Comparison of ENCODE assay signal across 1 cellular context in the genomic region with DNA sequence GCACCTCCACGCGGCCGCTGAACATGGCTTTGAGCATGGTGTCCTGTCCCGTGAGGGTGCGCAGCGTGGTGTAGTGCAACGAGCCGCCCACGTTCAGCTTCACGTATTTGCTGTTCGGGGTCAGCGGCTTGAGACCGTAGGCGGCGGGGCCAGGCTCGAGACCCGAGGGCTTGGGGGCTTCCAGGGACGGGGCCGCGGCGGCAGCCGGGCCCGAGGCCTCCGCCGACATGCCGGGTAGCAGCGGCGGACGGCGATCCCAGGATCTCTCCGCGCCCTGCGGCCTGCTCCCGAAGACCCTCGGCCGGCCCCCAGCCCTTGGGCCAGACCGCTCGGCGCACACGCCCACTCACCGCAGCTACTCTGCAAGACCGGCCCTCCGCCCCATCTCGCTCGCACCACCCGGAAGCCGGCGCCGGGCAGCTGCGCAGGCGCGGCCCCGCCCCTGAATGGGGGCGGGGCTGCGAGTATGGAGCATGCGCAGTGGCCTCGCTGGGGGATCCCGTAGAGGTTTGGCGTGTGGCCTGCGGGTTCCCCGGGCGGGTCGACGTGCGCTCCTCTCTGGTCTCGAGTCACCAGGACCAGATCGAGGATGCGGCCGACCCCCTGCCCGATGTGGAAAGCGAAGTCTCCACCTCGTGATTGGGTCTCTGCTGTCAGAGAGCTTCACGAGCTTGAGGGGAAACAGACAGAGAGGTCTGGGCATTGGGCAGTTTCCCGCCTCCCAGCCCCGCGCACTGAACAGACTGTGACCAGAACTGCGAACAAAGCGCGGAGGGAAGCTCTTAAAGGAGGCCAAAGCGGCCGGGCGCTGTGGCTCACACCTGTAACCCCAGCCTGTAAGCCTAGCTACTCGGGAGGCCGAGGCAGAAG.
TF ChIP-seq lines count a peak whose summit lies in the region.

Gene KCTD13 (minus strand): TSS at position 422 of the 870 bp plus-strand sequence. CDS start 193 bp downstream, at position 229.

TF ChIP-seq in HepG2, 621 proteins besides CTCF, POLR2A, EP300 and RAD21 (continued from another document and continues in another):
- no peak for TF ChIP-seq SNAPC5 (CRISPR knock-in tag; IDR thresholded peaks at IDR 0.05; ENCODE audit: borderline replicate concordance)
- TF ChIP-seq AKNA (CRISPR knock-in tag; IDR thresholded peaks at IDR 0.05; ENCODE audit: borderline replicate concordance): no peak; the same call in 1 of the 2 replicates
- no peak for TF ChIP-seq ZNF713 (CRISPR knock-in tag; IDR thresholded peaks at IDR 0.05)
- no peak; the same call in 1 of the 2 replicates for TF ChIP-seq ZBED4 (CRISPR knock-in tag; IDR thresholded peaks at IDR 0.05; ENCODE audit: borderline replicate concordance)
- TF ChIP-seq ZNF160 (CRISPR knock-in tag; IDR thresholded peaks at IDR 0.05): no peak; the same call in 1 of the 2 replicates
- peak; percentile 92; the same call in 1 of the 2 replicates for TF ChIP-seq EEA1 (CRISPR knock-in tag; IDR thresholded peaks at IDR 0.05; ENCODE audit: borderline replicate concordance)
- TF ChIP-seq RBAK (CRISPR knock-in tag; IDR thresholded peaks at IDR 0.05): no peak
- no peak for TF ChIP-seq MAFK (conservative IDR thresholded peaks at IDR 0.05 in 1 of 2, IDR thresholded peaks at IDR 0.05 in 1 of 2; ENCODE audit: low read length in 2 of 2)
- TF ChIP-seq NR2F6 (IDR thresholded peaks at IDR 0.05): no peak
- TF ChIP-seq NR2F6 (CRISPR knock-in tag; IDR thresholded peaks at IDR 0.05): peak; percentile 34; the same call in 1 of the 2 replicates
- peak; percentile 75 for TF ChIP-seq TARDBP (CRISPR knock-in tag; IDR thresholded peaks at IDR 0.05)
- peak; percentile 11 for TF ChIP-seq FOXO1 (CRISPR knock-in tag; IDR thresholded peaks at IDR 0.05)
- no peak for TF ChIP-seq ATF7 (IDR thresholded peaks at IDR 0.05)
- TF ChIP-seq ATF7 (CRISPR knock-in tag; IDR thresholded peaks at IDR 0.05): peak; percentile 40; the same call in 1 of the 2 replicates
- TF ChIP-seq TBL1XR1 (IDR thresholded peaks at IDR 0.05; ENCODE audit: borderline replicate concordance, low read length, partially characterized antibody): no peak
- TF ChIP-seq ZNF281 (CRISPR knock-in tag; IDR thresholded peaks at IDR 0.05; ENCODE audit: borderline replicate concordance): peak; percentile 50; the same call in 1 of the 2 replicates
- peak; percentile 76 for TF ChIP-seq ZNF781 (CRISPR knock-in tag; IDR thresholded peaks at IDR 0.05; ENCODE audit: borderline replicate concordance, not compliant biosample characterization)
- no peak for TF ChIP-seq ZNF83 (CRISPR knock-in tag; IDR thresholded peaks at IDR 0.05; ENCODE audit: borderline replicate concordance)
- peak; percentile 57 for TF ChIP-seq MED8 (CRISPR knock-in tag; IDR thresholded peaks at IDR 0.05; ENCODE audit: insufficient replicate concordance)
- TF ChIP-seq ZZZ3 (CRISPR knock-in tag; IDR thresholded peaks at IDR 0.05; ENCODE audit: borderline replicate concordance): peak; percentile 94
- TF ChIP-seq HNF1B (CRISPR knock-in tag; IDR thresholded peaks at IDR 0.05): peak; percentile 86
- TF ChIP-seq, protein P1, sequence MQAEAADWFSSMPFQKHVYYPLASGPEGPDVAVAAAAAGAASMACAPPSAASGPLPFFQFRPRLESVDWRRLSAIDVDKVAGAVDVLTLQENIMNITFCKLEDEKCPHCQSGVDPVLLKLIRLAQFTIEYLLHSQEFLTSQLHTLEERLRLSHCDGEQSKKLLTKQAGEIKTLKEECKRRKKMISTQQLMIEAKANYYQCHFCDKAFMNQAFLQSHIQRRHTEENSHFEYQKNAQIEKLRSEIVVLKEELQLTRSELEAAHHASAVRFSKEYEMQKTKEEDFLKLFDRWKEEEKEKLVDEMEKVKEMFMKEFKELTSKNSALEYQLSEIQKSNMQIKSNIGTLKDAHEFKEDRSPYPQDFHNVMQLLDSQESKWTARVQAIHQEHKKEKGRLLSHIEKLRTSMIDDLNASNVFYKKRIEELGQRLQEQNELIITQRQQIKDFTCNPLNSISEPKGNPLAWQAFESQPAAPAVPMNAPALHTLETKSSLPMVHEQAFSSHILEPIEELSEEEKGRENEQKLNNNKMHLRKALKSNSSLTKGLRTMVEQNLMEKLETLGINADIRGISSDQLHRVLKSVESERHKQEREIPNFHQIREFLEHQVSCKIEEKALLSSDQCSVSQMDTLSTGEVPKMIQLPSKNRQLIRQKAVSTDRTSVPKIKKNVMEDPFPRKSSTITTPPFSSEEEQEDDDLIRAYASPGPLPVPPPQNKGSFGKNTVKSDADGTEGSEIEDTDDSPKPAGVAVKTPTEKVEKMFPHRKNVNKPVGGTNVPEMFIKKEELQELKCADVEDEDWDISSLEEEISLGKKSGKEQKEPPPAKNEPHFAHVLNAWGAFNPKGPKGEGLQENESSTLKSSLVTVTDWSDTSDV (CRISPR knock-in tag; IDR thresholded peaks at IDR 0.05): no peak
- TF ChIP-seq ZNF552 (CRISPR knock-in tag; IDR thresholded peaks at IDR 0.05; ENCODE audit: borderline replicate concordance): no peak; the same call in 1 of the 2 replicates
- TF ChIP-seq NR2C2 (CRISPR knock-in tag; IDR thresholded peaks at IDR 0.05; ENCODE audit: borderline replicate concordance): no peak
- TF ChIP-seq SP4 (CRISPR knock-in tag; IDR thresholded peaks at IDR 0.05): peak; percentile 90
- TF ChIP-seq NPAS2 (CRISPR knock-in tag; IDR thresholded peaks at IDR 0.05; ENCODE audit: borderline replicate concordance): no peak
- TF ChIP-seq TGIF2 (CRISPR knock-in tag; IDR thresholded peaks at IDR 0.05): peak; percentile 75
- TF ChIP-seq, protein P2, sequence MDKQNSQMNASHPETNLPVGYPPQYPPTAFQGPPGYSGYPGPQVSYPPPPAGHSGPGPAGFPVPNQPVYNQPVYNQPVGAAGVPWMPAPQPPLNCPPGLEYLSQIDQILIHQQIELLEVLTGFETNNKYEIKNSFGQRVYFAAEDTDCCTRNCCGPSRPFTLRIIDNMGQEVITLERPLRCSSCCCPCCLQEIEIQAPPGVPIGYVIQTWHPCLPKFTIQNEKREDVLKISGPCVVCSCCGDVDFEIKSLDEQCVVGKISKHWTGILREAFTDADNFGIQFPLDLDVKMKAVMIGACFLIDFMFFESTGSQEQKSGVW (CRISPR knock-in tag; IDR thresholded peaks at IDR 0.05; ENCODE audit: borderline replicate concordance): 0 out of 2 replicates have a peak, but pooled peaks have one; percentile 34
- peak; percentile 82; the same call in 1 of the 2 replicates for TF ChIP-seq PAX8 (CRISPR knock-in tag; IDR thresholded peaks at IDR 0.05; ENCODE audit: borderline replicate concordance)
- TF ChIP-seq, protein P3, sequence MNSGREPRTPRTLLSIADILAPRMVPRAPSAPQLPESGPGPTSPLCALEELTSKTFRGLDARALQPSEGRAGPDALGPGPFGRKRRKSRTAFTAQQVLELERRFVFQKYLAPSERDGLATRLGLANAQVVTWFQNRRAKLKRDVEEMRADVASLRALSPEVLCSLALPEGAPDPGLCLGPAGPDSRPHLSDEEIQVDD (CRISPR knock-in tag; IDR thresholded peaks at IDR 0.05; ENCODE audit: borderline replicate concordance): no peak; the same call in 1 of the 2 replicates
- no peak for TF ChIP-seq MTA3 (CRISPR knock-in tag; IDR thresholded peaks at IDR 0.05)
- TF ChIP-seq ZFP36 (IDR thresholded peaks at IDR 0.05; ENCODE audit: borderline replicate concordance, low read depth, low read length, partially characterized antibody): no peak
- peak; percentile 72; the same call in 1 of the 2 replicates for TF ChIP-seq ZMYM4 (CRISPR knock-in tag; IDR thresholded peaks at IDR 0.05)
- TF ChIP-seq ZBTB1 (CRISPR knock-in tag; IDR thresholded peaks at IDR 0.05; ENCODE audit: borderline replicate concordance): 0 out of 2 replicates have a peak, but pooled peaks have one; percentile 15
- TF ChIP-seq SATB2 (CRISPR knock-in tag; IDR thresholded peaks at IDR 0.05): no peak; the same call in 1 of the 2 replicates
- TF ChIP-seq ZNF207 (IDR thresholded peaks at IDR 0.05; ENCODE audit: borderline replicate concordance): no peak
- TF ChIP-seq ZNF292 (CRISPR knock-in tag; IDR thresholded peaks at IDR 0.05; ENCODE audit: borderline replicate concordance, low read depth): no peak; the same call in 1 of the 2 replicates
- peak; percentile 82 for TF ChIP-seq ZNF766 (CRISPR knock-in tag; IDR thresholded peaks at IDR 0.05; ENCODE audit: borderline replicate concordance)
- peak; percentile 70; the same call in 1 of the 2 replicates for TF ChIP-seq HNRNPL (IDR thresholded peaks at IDR 0.05; ENCODE audit: low read depth, low read length)
- peak; percentile 87 for TF ChIP-seq ZFP90 (CRISPR knock-in tag; IDR thresholded peaks at IDR 0.05; ENCODE audit: borderline replicate concordance)
